In the genomic region with DNA sequence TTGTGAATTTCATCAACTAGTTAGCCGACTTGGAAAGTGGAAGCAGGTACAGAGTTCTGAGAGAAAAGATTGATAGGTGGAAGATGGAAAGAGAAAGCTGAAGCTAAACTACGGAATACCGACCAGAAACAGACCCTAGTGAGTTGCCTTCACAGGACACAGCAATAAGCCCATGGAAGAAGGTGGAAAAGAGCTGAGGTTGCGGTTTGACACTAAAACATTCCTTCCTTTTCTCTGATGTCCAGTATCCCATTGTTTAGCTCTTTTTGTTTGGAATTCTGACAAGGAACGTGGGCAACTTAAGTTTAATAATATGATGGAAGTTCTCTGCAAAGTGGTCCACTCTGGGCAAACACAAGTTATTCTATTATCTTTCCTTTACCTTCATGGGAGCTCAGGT, we compare ENCODE assay signal across 39 cellular contexts.
"Had no signal": no experiment of that assay in that cellular context is flagged by ENCODE, and none has a peak within 500 bp of the region (broad histone marks: within the 10 kb centered on the region; RNA-seq: fewer than 3 reads in every experiment).

No MANE protein-coding gene starts in this region.

- H3K4me3 Mint-ChIP-seq: activated CD4-positive, alpha-beta memory T cell treated with anti-CD3 and anti-CD28 coated beads, Interleukin-2, amount 10 ng/mL, durations not matched to agents 7 days and 5 days; activated CD4-positive, alpha-beta T cell treated with anti-CD3 and anti-CD28 coated beads for 36 hours; activated CD4-positive, alpha-beta T cell treated with anti-CD3 and anti-CD28 coated beads, Interleukin-2, amount 10 ng/mL, durations not matched to agents 7 days and 5 days; activated CD8-positive, alpha-beta memory T cell treated with anti-CD3 and anti-CD28 coated beads, Interleukin-2, amount 10 ng/mL, durations not matched to agents 7 days and 5 days; activated CD8-positive, alpha-beta T cell treated with anti-CD3 and anti-CD28 coated beads, Interleukin-2, amount 10 ng/mL, durations not matched to agents 7 days and 5 days; activated naive CD4-positive, alpha-beta T cell treated with anti-CD3 and anti-CD28 coated beads, Interleukin-2, amount 10 ng/mL, durations not matched to agents 7 days and 5 days; activated naive CD4-positive, alpha-beta T cell treated with anti-CD3 and anti-CD28 coated beads, Interleukin-2, amount 50 U/mL, for 24 hours; activated naive CD8-positive, alpha-beta T cell; activated naive CD8-positive, alpha-beta T cell treated with anti-CD3 and anti-CD28 coated beads, Interleukin-2, amount 10 ng/mL, durations not matched to agents 7 days and 5 days; activated naive CD8-positive, alpha-beta T cell treated with anti-CD3 and anti-CD28 coated beads, Interleukin-2, amount 50 U/mL, for 24 hours; activated T-cell treated with anti-CD3 and anti-CD28 coated beads, Interleukin-2, amount 50 U/mL, for 24 hours; brain; central memory CD8-positive, alpha-beta T cell; T-helper 2 cell treated with Interferon-gamma antibody and Interleukin-4, amounts not matched to agents 5 μg/mL and 100 μg/mL, for 36 hours; WTC11 had no signal

- H3K27ac Mint-ChIP-seq: activated CD4-positive, alpha-beta memory T cell treated with anti-CD3 and anti-CD28 coated beads, Interleukin-2, amount 10 ng/mL, durations not matched to agents 7 days and 5 days; activated CD4-positive, alpha-beta T cell treated with anti-CD3 and anti-CD28 coated beads for 36 hours; activated CD4-positive, alpha-beta T cell treated with anti-CD3 and anti-CD28 coated beads, Interleukin-2, amount 10 ng/mL, durations not matched to agents 7 days and 5 days; activated CD8-positive, alpha-beta memory T cell treated with anti-CD3 and anti-CD28 coated beads, Interleukin-2, amount 10 ng/mL, durations not matched to agents 7 days and 5 days; activated CD8-positive, alpha-beta T cell treated with anti-CD3 and anti-CD28 coated beads, Interleukin-2, amount 10 ng/mL, durations not matched to agents 7 days and 5 days; activated naive CD4-positive, alpha-beta T cell treated with anti-CD3 and anti-CD28 coated beads, Interleukin-2, amount 10 ng/mL, durations not matched to agents 7 days and 5 days; activated naive CD4-positive, alpha-beta T cell treated with anti-CD3 and anti-CD28 coated beads, Interleukin-2, amount 50 U/mL, for 24 hours; activated naive CD8-positive, alpha-beta T cell; activated naive CD8-positive, alpha-beta T cell treated with anti-CD3 and anti-CD28 coated beads, Interleukin-2, amount 10 ng/mL, durations not matched to agents 7 days and 5 days; activated naive CD8-positive, alpha-beta T cell treated with anti-CD3 and anti-CD28 coated beads, Interleukin-2, amount 50 U/mL, for 24 hours; activated T-cell treated with anti-CD3 and anti-CD28 coated beads, Interleukin-2, amount 50 U/mL, for 24 hours; activated T-helper 2 cell treated with anti-CD3 and anti-CD28 coated beads, Interferon-gamma antibody, Interleukin-2, Interleukin-4, amounts not matched to agents 10 μg/mL and 5 μg/mL and 100 μg/mL, durations not matched to agents 14 hours and 24 hours and 36 hours; brain; T-helper 2 cell treated with Interferon-gamma antibody and Interleukin-4, amounts not matched to agents 5 μg/mL and 100 μg/mL, for 36 hours; WTC11 had no signal

- H3K27me3 ChIP-seq: ascending aorta, cardiac muscle cell, colonic mucosa had no signal

- ATAC-seq: activated CD4-positive, alpha-beta T cell treated with anti-CD3 and anti-CD28 coated beads for 36 hours; activated CD4-positive, CD25-positive, alpha-beta regulatory T cell treated with anti-CD3 and anti-CD28 coated beads, Interleukin-2, amount 50 U/mL, for 24 hours; activated CD8-positive, alpha-beta memory T cell treated with anti-CD3 and anti-CD28 coated beads, Interleukin-2, amount 10 ng/mL, durations not matched to agents 7 days and 5 days; activated CD8-positive, alpha-beta T cell treated with anti-CD3 and anti-CD28 coated beads, Interleukin-2, amount 10 ng/mL, durations not matched to agents 7 days and 5 days; activated naive CD8-positive, alpha-beta T cell treated with anti-CD3 and anti-CD28 coated beads, Interleukin-2, amount 50 U/mL, for 24 hours; WTC11 had no signal

- DNase-seq: activated CD4-positive, alpha-beta memory T cell treated with anti-CD3 and anti-CD28 coated beads, Interleukin-2, amount 10 ng/mL, durations not matched to agents 7 days and 5 days; activated CD4-positive, alpha-beta T cell treated with anti-CD3 and anti-CD28 coated beads for 1 hour; activated CD4-positive, alpha-beta T cell treated with anti-CD3 and anti-CD28 coated beads for 36 hours; activated CD4-positive, alpha-beta T cell treated with anti-CD3 and anti-CD28 coated beads for 48 hours; activated CD4-positive, alpha-beta T cell treated with anti-CD3 and anti-CD28 coated beads, Interleukin-2, amount 10 ng/mL, durations not matched to agents 7 days and 5 days; activated CD4-positive, alpha-beta T cell treated with anti-CD3 and anti-CD28 coated beads, Interleukin-2, amount 50 U/mL, for 48 hours; activated CD4-positive, CD25-positive, alpha-beta regulatory T cell; activated CD8-positive, alpha-beta memory T cell treated with anti-CD3 and anti-CD28 coated beads for 24 hours; activated CD8-positive, alpha-beta memory T cell treated with anti-CD3 and anti-CD28 coated beads, Interleukin-2, amount 10 ng/mL, durations not matched to agents 7 days and 5 days; activated CD8-positive, alpha-beta memory T cell treated with anti-CD3 and anti-CD28 coated beads, Interleukin-2, amount 50 U/mL, for 48 hours; activated CD8-positive, alpha-beta T cell treated with anti-CD3 and anti-CD28 coated beads, Interleukin-2, amount 10 ng/mL, durations not matched to agents 7 days and 5 days; activated effector memory CD4-positive, alpha-beta T cell treated with Interleukin-2 at 50 U/mL for 16 hours; activated gamma-delta T cell; activated naive CD4-positive, alpha-beta T cell treated with anti-CD3 and anti-CD28 coated beads, Interleukin-2, amount 10 ng/mL, durations not matched to agents 7 days and 5 days; activated naive CD4-positive, alpha-beta T cell treated with Interleukin-2 at 50 U/mL for 16 hours; activated naive CD8-positive, alpha-beta T cell treated with anti-CD3 and anti-CD28 coated beads, Interleukin-2, amount 10 ng/mL, durations not matched to agents 7 days and 5 days; activated naive CD8-positive, alpha-beta T cell treated with anti-CD3 and anti-CD28 coated beads, Interleukin-2, amount 50 U/mL, for 24 hours; activated T-cell treated with anti-CD3 and anti-CD28 coated beads, Interleukin-2, amount 50 U/mL, for 24 hours; activated T-cell treated with anti-CD3 and anti-CD28 coated beads, Interleukin-2, amount 50 U/mL, for 48 hours; amygdala; anterior cingulate cortex; caudate nucleus; cerebellar nuclear complex; colonic mucosa; T-helper 2 cell; T-helper 9 cell; WERI-Rb-1 had no signal

- H3K27ac ChIP-seq: ascending aorta, cardiac muscle cell, colonic mucosa, WERI-Rb-1 had no signal

- H3K27me3 Mint-ChIP-seq: activated CD4-positive, alpha-beta T cell treated with anti-CD3 and anti-CD28 coated beads for 36 hours; activated CD4-positive, alpha-beta T cell treated with anti-CD3 and anti-CD28 coated beads, Interleukin-2, amount 10 ng/mL, durations not matched to agents 7 days and 5 days; activated naive CD4-positive, alpha-beta T cell treated with anti-CD3 and anti-CD28 coated beads, Interleukin-2, amount 10 ng/mL, durations not matched to agents 7 days and 5 days; activated naive CD4-positive, alpha-beta T cell treated with anti-CD3 and anti-CD28 coated beads, Interleukin-2, amount 50 U/mL, for 24 hours; activated naive CD8-positive, alpha-beta T cell; activated naive CD8-positive, alpha-beta T cell treated with anti-CD3 and anti-CD28 coated beads, Interleukin-2, amount 10 ng/mL, durations not matched to agents 7 days and 5 days; activated naive CD8-positive, alpha-beta T cell treated with anti-CD3 and anti-CD28 coated beads, Interleukin-2, amount 50 U/mL, for 24 hours; activated T-cell treated with anti-CD3 and anti-CD28 coated beads, Interleukin-2, amount 50 U/mL, for 24 hours; central memory CD8-positive, alpha-beta T cell had no signal

- H3K36me3 Mint-ChIP-seq: activated CD8-positive, alpha-beta memory T cell treated with anti-CD3 and anti-CD28 coated beads, Interleukin-2, amount 10 ng/mL, durations not matched to agents 7 days and 5 days; activated naive CD4-positive, alpha-beta T cell treated with anti-CD3 and anti-CD28 coated beads, Interleukin-2, amount 10 ng/mL, durations not matched to agents 7 days and 5 days; activated naive CD8-positive, alpha-beta T cell; activated naive CD8-positive, alpha-beta T cell treated with anti-CD3 and anti-CD28 coated beads, Interleukin-2, amount 10 ng/mL, durations not matched to agents 7 days and 5 days; brain; WTC11 had no signal

- H3K4me1 Mint-ChIP-seq: activated CD4-positive, alpha-beta memory T cell treated with anti-CD3 and anti-CD28 coated beads, Interleukin-2, amount 10 ng/mL, durations not matched to agents 7 days and 5 days; activated CD4-positive, alpha-beta T cell treated with anti-CD3 and anti-CD28 coated beads, Interleukin-2, amount 10 ng/mL, durations not matched to agents 7 days and 5 days; activated CD8-positive, alpha-beta memory T cell treated with anti-CD3 and anti-CD28 coated beads, Interleukin-2, amount 10 ng/mL, durations not matched to agents 7 days and 5 days; activated naive CD4-positive, alpha-beta T cell treated with anti-CD3 and anti-CD28 coated beads, Interleukin-2, amount 10 ng/mL, durations not matched to agents 7 days and 5 days; activated naive CD4-positive, alpha-beta T cell treated with anti-CD3 and anti-CD28 coated beads, Interleukin-2, amount 50 U/mL, for 24 hours; central memory CD8-positive, alpha-beta T cell had no signal

- H3K36me3 ChIP-seq: ascending aorta, cardiac muscle cell, colonic mucosa, WERI-Rb-1 had no signal

- FAIRE-seq: bronchial epithelial cell, TTC549 had no signal

- H3K9me3 ChIP-seq: ascending aorta, colonic mucosa had no signal

- H3K4me1 ChIP-seq: ascending aorta, colonic mucosa had no signal

- H3K4me3 ChIP-seq: ascending aorta, cardiac muscle cell, colonic mucosa had no signal
